ENCODE assay signal across 1 cellular context in genomic region chr7:104296900-104297299, GRCh38.
TF ChIP-seq lines count a peak whose summit lies in the region.

No MANE protein-coding gene starts in this region.

TF ChIP-seq in HepG2, 621 proteins besides CTCF, POLR2A, EP300 and RAD21 (continued from another document):
- TF ChIP-seq RERE (CRISPR knock-in tag; IDR thresholded peaks at IDR 0.05; ENCODE audit: low read depth) = no peak
